1 cellular context compared by ENCODE assay signal in genomic region chr7:149432121-149432691, GRCh38.
TF ChIP-seq lines count a peak whose summit lies in the region.

No MANE protein-coding gene starts in this region.

TF ChIP-seq in endothelial cell of umbilical vein, 7 proteins besides CTCF, POLR2A, EP300 and RAD21 (continued from another document):
- no peak for TF ChIP-seq JUN (IDR thresholded peaks at IDR 0.05; ENCODE audit: borderline replicate concordance, insufficient read depth, insufficient read length, low read depth)
- no peak for TF ChIP-seq FOS (IDR thresholded peaks at IDR 0.05; ENCODE audit: borderline replicate concordance, insufficient read depth, low read length)
- no peak for TF ChIP-seq POLR2AphosphoS5 (IDR thresholded peaks at IDR 0.05; ENCODE audit: insufficient read depth, low read depth, low read length)
- TF ChIP-seq GATA2 (IDR thresholded peaks at IDR 0.05; ENCODE audit: insufficient read depth, insufficient read length, low read depth, low read length): no peak
TF ChIP-seq in endothelial cell of umbilical vein: peak in this region for 0.
